11 cellular contexts compared by ENCODE assay signal in the genomic region with DNA sequence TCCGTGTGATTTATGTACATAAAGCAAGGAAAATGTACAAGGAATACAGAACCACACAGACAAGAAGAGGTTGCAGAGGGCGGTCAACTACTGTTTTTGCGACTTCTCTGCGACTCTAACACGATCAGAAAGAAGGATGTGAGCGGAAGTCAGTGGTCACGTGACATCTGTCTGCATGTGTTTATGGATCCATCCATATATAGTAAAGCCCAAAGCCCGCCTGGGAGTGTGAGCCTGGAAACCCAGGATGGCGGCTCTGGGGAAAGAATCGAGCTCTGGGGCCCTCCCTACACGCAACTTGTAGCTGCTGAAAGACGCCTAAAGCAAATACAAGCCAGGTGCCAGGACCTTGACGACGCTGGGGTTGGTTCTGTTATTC. TPM values are rescaled to one million over a fixed set of nuclear protein-coding genes. Genes with fewer than 3 reads are reported as not detected.
DNase-seq lines count a peak whose midpoint lies in the region; TF ChIP-seq lines count a peak whose summit lies in the region.
"Had no signal": no experiment of that assay in that cellular context is flagged by ENCODE, and none has a peak within 500 bp of the region (broad histone marks: within the 10 kb centered on the region; RNA-seq: fewer than 3 reads in every experiment).

No MANE protein-coding gene starts in this region.

- TF ChIP-seq CTCF in BE2C (IDR thresholded peaks at IDR 0.05; ENCODE audit: low read depth, low read length) (no peak), left ventricle myocardium inferior (IDR thresholded peaks at IDR 0.05; ENCODE audit: borderline replicate concordance) (no peak), parathyroid adenoma (IDR thresholded peaks at IDR 0.05) (no peak)

- H3K4me2 ChIP-seq in parathyroid adenoma (ENCODE audit: low read length): no peak overlapping the region

- DNase-seq in BE2C: peak; percentile 46
- DNase-seq in SJSA1 (ENCODE audit: low read depth in 1 of 2, low spot score in 2 of 2): no peak
- DNase-seq in left ventricle myocardium inferior: peak; percentile 19
- no peak for DNase-seq in caudate nucleus (lab: John Stamatoyannopoulos, UW)
- DNase-seq in NCI-H1436 treated with DMSO at 0.1 percent for 48 hours (lab: John Stamatoyannopoulos, UW): no peak
- DNase-seq in stimulated activated CD4-positive, alpha-beta T cell treated with anti-CD3 and anti-CD28 coated beads, Interleukin-2, amount 100 ng/mL, for 48 hours: no peak
- DNase-seq in NCI-H1092 treated with DMSO at 0.1 percent for 48 hours (lab: John Stamatoyannopoulos, UW): no peak
- DNase-seq: activated CD4-positive, alpha-beta T cell treated with anti-CD3 and anti-CD28 coated beads, Interleukin-2, amount 50 U/mL, for 48 hours; HCEC 1CT had no signal

- H2AFZ ChIP-seq in parathyroid adenoma: no peak overlapping the region

- H3K9me3 ChIP-seq in BE2C: no peaks in the 10 kb centered on the region
- H3K9me3 ChIP-seq in SJSA1 (replicated peaks): no peaks in the 10 kb centered on the region
- no peaks in the 10 kb centered on the region for H3K9me3 ChIP-seq in left ventricle myocardium inferior (replicated peaks)
- H3K9me3 ChIP-seq in parathyroid adenoma (ENCODE audit: control insufficient read depth, low read length): no peaks in the 10 kb centered on the region

- intact Hi-C loops in left ventricle myocardium inferior (cut with micrococcal nuclease): loop anchor here (10.0 kb wide), 1 partner anchor 59 kb away; the partner anchor contains the start of gene MRGPRG

- H3K9ac ChIP-seq in parathyroid adenoma: no peak overlapping the region

- no peaks in the 10 kb centered on the region for H3K79me2 ChIP-seq in parathyroid adenoma

- H3K4me1 ChIP-seq in BE2C (peaks cover 16% of the 10 kb centered on the region), SJSA1 (replicated peaks) (peaks cover 72% of the 10 kb centered on the region), left ventricle myocardium inferior (peaks cover 95% of the 10 kb centered on the region), parathyroid adenoma (peaks cover 3% of the 10 kb centered on the region)

- H3K27me3 ChIP-seq in BE2C: no peaks in the 10 kb centered on the region
- no peaks in the 10 kb centered on the region for H3K27me3 ChIP-seq in SJSA1 (replicated peaks)
- no peaks in the 10 kb centered on the region for H3K27me3 ChIP-seq in left ventricle myocardium inferior (ENCODE audit: low read depth)
- H3K27me3 ChIP-seq in parathyroid adenoma (ENCODE audit: control insufficient read depth, insufficient read depth, low read length): no peaks in the 10 kb centered on the region

- H3K4me3 ChIP-seq in BE2C (ENCODE audit: low read depth, low read length) (peak overlapping the region; percentile 51), SJSA1 (no peak overlapping the region), left ventricle myocardium inferior (peak overlapping the region; percentile 40), parathyroid adenoma (ENCODE audit: low read depth, low read length) (no peak overlapping the region)
- H3K4me3 ChIP-seq: SK-N-MC had no signal

- H3K36me3 ChIP-seq in BE2C: no peaks in the 10 kb centered on the region
- peaks cover 35% of the 10 kb centered on the region for H3K36me3 ChIP-seq in SJSA1
- peaks cover 11% of the 10 kb centered on the region for H3K36me3 ChIP-seq in left ventricle myocardium inferior
- no peaks in the 10 kb centered on the region for H3K36me3 ChIP-seq in parathyroid adenoma (ENCODE audit: control insufficient read depth, insufficient read depth, low read length)

- H3K27ac ChIP-seq in SJSA1 (peak overlapping the region; percentile 17; the same call in 1 of the 2 replicates), left ventricle myocardium inferior (replicated peaks) (peak overlapping the region; percentile 71), parathyroid adenoma (peak overlapping the region; percentile 15), caudate nucleus (ENCODE audit: low read depth, low read length) (no peak overlapping the region)
- H3K27ac ChIP-seq: SK-N-MC had no signal

RNA-seq across cellular contexts. Expression of gene OSBPL5, which starts 8.8 kb away (rescaled TPM):
- polyA plus RNA-seq in BE2C (2012; ENCODE audit: insufficient read depth, insufficient read length, low read depth): 6.4 TPM
- 45.3 and 46.0 TPM in 2 replicates for total RNA-seq in SJSA1 (2014; rRNA removed; shearing (Covaris generic))
- total RNA-seq in left ventricle myocardium inferior: 11.4 TPM

Comparison
In these comparisons a context has a peak if more than half of its experiments do, and no peak if none do; other contexts are left out.
1. DNase-seq: peak in BE2C (single experiment) and left ventricle myocardium inferior (single experiment); none in SJSA1 (0 of 2), caudate nucleus (0 of 61), NCI-H1436 treated with DMSO at 0.1 percent for 48 hours (single experiment), stimulated activated CD4-positive, alpha-beta T cell treated with anti-CD3 and anti-CD28 coated beads, Interleukin-2, amount 100 ng/mL, for 48 hours (0 of 2) and NCI-H1092 treated with DMSO at 0.1 percent for 48 hours (single experiment).
2. H3K4me3 ChIP-seq: peak in BE2C (single experiment) and left ventricle myocardium inferior (single experiment); none in SJSA1 (single experiment) and parathyroid adenoma (single experiment).